9 cellular contexts compared by ENCODE assay signal in the genomic region with DNA sequence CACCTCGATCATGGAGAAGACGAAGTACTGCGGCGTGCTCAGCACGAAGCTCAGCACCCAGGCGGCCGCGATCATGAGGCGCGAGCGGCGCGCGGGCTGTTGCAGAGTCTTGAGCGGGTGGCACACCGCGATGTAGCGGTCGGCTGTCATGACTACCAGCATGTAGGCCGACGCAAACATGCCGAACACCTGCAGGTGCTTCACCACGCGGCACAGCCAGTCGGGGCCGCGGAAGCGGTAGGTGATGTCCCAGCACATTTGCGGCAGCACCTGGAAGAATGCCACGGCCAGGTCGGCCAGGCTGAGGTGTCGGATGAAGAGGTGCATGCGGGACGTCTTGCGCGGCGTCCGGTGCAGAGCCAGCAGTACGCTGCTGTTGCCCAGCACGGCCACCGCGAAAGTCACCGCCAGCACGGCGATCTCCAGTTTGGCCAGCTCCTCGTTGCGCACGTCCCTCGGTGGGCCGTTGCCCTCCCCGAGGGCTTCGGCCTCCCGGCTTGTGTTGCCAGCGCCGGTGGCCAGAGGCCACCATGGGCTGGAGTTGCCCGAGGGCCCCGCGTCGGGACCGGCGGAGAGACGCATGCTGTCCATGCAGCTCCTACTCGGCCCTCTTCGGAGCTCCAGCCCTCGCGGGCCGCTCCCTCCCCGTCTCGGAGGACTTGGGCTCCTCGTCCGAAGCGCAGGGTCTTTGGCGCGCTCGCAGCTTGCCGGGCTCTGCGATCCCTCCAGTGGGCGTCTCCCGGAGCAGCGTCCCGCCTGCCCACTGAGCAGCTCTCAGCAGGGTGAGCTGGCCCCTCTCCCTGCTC. TPM values are rescaled to one million over a fixed set of nuclear protein-coding genes. Genes with fewer than 3 reads are reported as not detected.
DNase-seq lines count a peak whose midpoint lies in the region; ATAC-seq, FAIRE-seq and TF ChIP-seq lines count a peak whose summit lies in the region.
"Had no signal": no experiment of that assay in that cellular context is flagged by ENCODE, and none has a peak within 500 bp of the region (broad histone marks: within the 10 kb centered on the region; RNA-seq: fewer than 3 reads in every experiment).

No MANE protein-coding gene starts in this region.

- intact Hi-C loops in left ventricle myocardium superior (cut with micrococcal nuclease) (no loop called here), psoas muscle (cut with DNase I) (no loop called here)

- H3K36me3 ChIP-seq in psoas muscle (ENCODE audit: insufficient read depth in 1 of 2, low read depth in 1 of 2), result no peaks in the 10 kb centered on the region
- no peaks in the 10 kb centered on the region for H3K36me3 ChIP-seq in Karpas-422 (ENCODE audit: insufficient read depth, low read length)

- H3K79me2 ChIP-seq in Karpas-422 (ENCODE audit: low read length), result no peaks in the 10 kb centered on the region

- H3K9ac ChIP-seq in Karpas-422 (ENCODE audit: low read length), result no peak overlapping the region

- no peak for FAIRE-seq in RCC 7860 (lab: Jason Lieb, UNC)

- TF ChIP-seq CTCF in psoas muscle (IDR thresholded peaks at IDR 0.05) (no peak), GM10266 (IDR thresholded peaks at IDR 0.05; ENCODE audit: control insufficient read depth, insufficient read depth, low read depth, missing control alignments) (no peak)

- H3K4me1 ChIP-seq in psoas muscle, result peaks cover 4% of the 10 kb centered on the region
- H3K4me1 ChIP-seq in Karpas-422 (ENCODE audit: low read length), result no peaks in the 10 kb centered on the region

- no peak overlapping the region for H3K27ac Mint-ChIP-seq in T-helper 2 cell treated with Interferon-gamma antibody and Interleukin-4, amounts not matched to agents 5 μg/mL and 100 μg/mL, for 36 hours

- peaks cover 8% of the 10 kb centered on the region for H3K4me1 Mint-ChIP-seq in T-helper 2 cell treated with Interferon-gamma antibody and Interleukin-4, amounts not matched to agents 5 μg/mL and 100 μg/mL, for 36 hours (ENCODE audit: low read depth)

- H3K4me3 Mint-ChIP-seq in T-helper 2 cell treated with Interferon-gamma antibody and Interleukin-4, amounts not matched to agents 5 μg/mL and 100 μg/mL, for 36 hours, result peak overlapping the region; percentile 41

- H3K27me3 Mint-ChIP-seq in T-helper 2 cell treated with Interferon-gamma antibody and Interleukin-4, amounts not matched to agents 5 μg/mL and 100 μg/mL, for 36 hours (ENCODE audit: low read depth), result peaks cover 51% of the 10 kb centered on the region

- H2AFZ ChIP-seq in Karpas-422 (ENCODE audit: low read length), result no peak overlapping the region

- H3K9me3 ChIP-seq in psoas muscle (no peaks in the 10 kb centered on the region), Karpas-422 (ENCODE audit: low read length) (no peaks in the 10 kb centered on the region)

- ATAC-seq in left ventricle myocardium superior (peak; percentile 62), psoas muscle (peak in 1 of 4 donors; percentile 40), HG02870 (IDR thresholded peaks at IDR 0.05; ENCODE audit: unreplicated experiment) (no peak)

- H3K9me3 Mint-ChIP-seq in T-helper 2 cell treated with Interferon-gamma antibody and Interleukin-4, amounts not matched to agents 5 μg/mL and 100 μg/mL, for 36 hours, result no peaks in the 10 kb centered on the region

- DNase-seq in GM03348 (ENCODE audit: low spot score) (peak; percentile 9), left ventricle myocardium superior (peak; percentile 46), psoas muscle (peak; percentile 15 to 58), Karpas-422 (no peak), RCC 7860 (ENCODE audit: low spot score) (no peak), GM10266 (ENCODE audit: extremely low spot score) (no peak)
- DNase-seq in T-helper 2 cell treated with Interferon-gamma antibody and Interleukin-4, amounts not matched to agents 5 μg/mL and 100 μg/mL, for 36 hours (ENCODE audit: low spot score), result no peak

- 0 to 2% (median 1%) methylated on average over 77 to 81 of the region's 81 CpGs for WGBS in psoas muscle, 3 donors

- no peaks in the 10 kb centered on the region for H3K36me3 Mint-ChIP-seq in T-helper 2 cell treated with Interferon-gamma antibody and Interleukin-4, amounts not matched to agents 5 μg/mL and 100 μg/mL, for 36 hours (ENCODE audit: low read depth)

- H3K4me2 ChIP-seq in Karpas-422 (ENCODE audit: low read depth, low read length, poor library complexity, severe bottlenecking), result no peak overlapping the region

- no peaks in the 10 kb centered on the region for H4K20me1 ChIP-seq in Karpas-422 (ENCODE audit: insufficient read depth, low read depth, low read length)

- H3K4me3 ChIP-seq in psoas muscle (peak overlapping the region; percentile 64), Karpas-422 (ENCODE audit: low read length) (no peak overlapping the region)

- H3K27ac ChIP-seq in psoas muscle, result peak overlapping the region; percentile 27
- no peak overlapping the region for H3K27ac ChIP-seq in Karpas-422 (ENCODE audit: low read length)

- no peaks in the 10 kb centered on the region for H3K9me2 ChIP-seq in Karpas-422 (replicated peaks; ENCODE audit: insufficient read depth, low read length)

- H3K27me3 ChIP-seq in psoas muscle (ENCODE audit: insufficient read depth in 3 of 3, low read length in 2 of 3) (peaks cover 0 to 55% (median 18%) of the 10 kb centered on the region in 3 donors), Karpas-422 (ENCODE audit: low read length) (no peaks in the 10 kb centered on the region)

RNA-seq across cellular contexts. Expression of gene AVPR1A, which starts 0.5 kb away (rescaled TPM):
- total RNA-seq in left ventricle myocardium superior (1.9 TPM), psoas muscle (1 to 10 TPM; 1.3 to 1.6 (median 1.6) TPM)
- 1 to 10 TPM in 2 of 3 donors, under 1 TPM in 1; 0.64 to 1.7 (median 1.1) TPM for polyA plus RNA-seq in psoas muscle
- total RNA-seq in Karpas-422 (2014; rRNA removed; shearing (Covaris generic); ENCODE audit: low replicate concordance), result not detected in 2 replicates
- total RNA-seq: T-helper 2 cell treated with Interferon-gamma antibody and Interleukin-4, amounts not matched to agents 100 ng/mL and 5 ng/mL, for 36 hours had no signal

Comparison
In these comparisons a context has a peak if more than half of its experiments do, and no peak if none do; other contexts are left out.
1. DNase-seq: peak in GM03348 (single experiment), left ventricle myocardium superior (single experiment) and psoas muscle (2 of 2); none in T-helper 2 cell treated with Interferon-gamma antibody and Interleukin-4, amounts not matched to agents 5 μg/mL and 100 μg/mL, for 36 hours (single experiment), Karpas-422 (single experiment), RCC 7860 (single experiment) and GM10266 (single experiment).